10 cellular contexts compared by ENCODE assay signal in the genomic region with DNA sequence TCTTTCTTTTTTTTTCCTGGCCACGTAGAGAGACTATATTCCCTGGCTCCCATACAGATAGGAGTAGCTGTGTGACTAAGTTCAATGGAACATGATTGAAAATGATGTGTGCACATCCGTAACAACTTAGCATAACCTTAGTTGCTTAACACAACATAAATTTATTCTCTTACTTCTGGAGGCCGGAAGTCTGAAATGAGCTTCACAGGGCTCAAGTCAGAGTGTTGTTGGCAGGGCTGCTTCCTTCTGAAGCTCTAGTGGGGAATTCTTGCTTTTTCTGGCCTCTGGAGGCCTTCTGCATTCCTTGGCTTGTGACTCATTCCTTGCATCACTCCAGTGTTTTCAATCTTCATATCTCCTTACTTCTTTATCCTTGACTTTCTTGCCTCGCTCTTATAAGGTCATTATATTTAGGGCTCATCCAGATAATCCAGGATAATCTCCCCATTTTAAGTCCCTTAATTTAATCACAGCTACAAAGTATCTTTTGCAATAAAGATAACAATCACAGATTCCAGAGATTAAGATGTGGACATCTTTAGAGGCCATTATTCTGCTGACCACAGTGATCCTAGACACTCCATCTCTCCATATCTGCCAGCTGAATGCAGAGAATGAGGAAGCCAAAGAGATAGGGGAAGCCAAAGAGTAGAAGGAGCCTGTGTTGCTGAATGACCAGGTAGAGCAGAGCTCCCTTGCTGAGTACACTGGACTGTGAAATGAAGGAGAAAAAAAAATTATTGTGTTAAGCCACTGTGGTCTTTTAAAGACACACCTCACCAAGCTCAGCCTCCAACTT.
DNase-seq lines count a peak whose midpoint lies in the region; ATAC-seq, FAIRE-seq and TF ChIP-seq lines count a peak whose summit lies in the region.
"Had no signal": no experiment of that assay in that cellular context is flagged by ENCODE, and none has a peak within 500 bp of the region (broad histone marks: within the 10 kb centered on the region; RNA-seq: fewer than 3 reads in every experiment).

No MANE protein-coding gene starts in this region.

- TF ChIP-seq POLR2A in H54 (IDR thresholded peaks at IDR 0.05; ENCODE audit: low read depth, low read length) = no peak

- no peak overlapping the region for H3K4me3 ChIP-seq in foreskin fibroblast (ENCODE audit: low read depth in 1 of 2, low read length in 2 of 2)
- H3K4me3 ChIP-seq: cardiac muscle cell had no signal

- FAIRE-seq in H54 (lab: Jason Lieb, UNC) = peak; percentile 99
- FAIRE-seq: kidney had no signal

- no peak for TF ChIP-seq CTCF in foreskin fibroblast (IDR thresholded peaks at IDR 0.05; ENCODE audit: low read depth, low read length)

- DNase-seq in H54 (ENCODE audit: insufficient read length, low spot score) (peak; percentile 52), SW 1271 (lab: John Stamatoyannopoulos, UW) (peak; percentile 83 to 98), foreskin fibroblast (peak; percentile 99), smooth muscle cell of the brain vasculature (ENCODE audit: low read depth, low spot score) (peak; percentile 86), NCI-H510A treated with DMSO at 0.1 percent for 48 hours (lab: John Stamatoyannopoulos, UW) (no peak), NCI-H2196 treated with DMSO at 0.1 percent for 48 hours (lab: John Stamatoyannopoulos, UW; ENCODE audit: unreplicated experiment) (no peak)
- DNase-seq: activated CD4-positive, alpha-beta T cell treated with anti-CD3 and anti-CD28 coated beads for 4 hours; kidney had no signal

- ATAC-seq in GM18502 (IDR thresholded peaks at IDR 0.05; ENCODE audit: poor library complexity, unreplicated experiment) = no peak

Comparison
In these comparisons a context has a peak if more than half of its experiments do, and no peak if none do; other contexts are left out.
1. DNase-seq: peak in H54 (single experiment), SW 1271 (2 of 2), foreskin fibroblast (2 of 2) and smooth muscle cell of the brain vasculature (single experiment); none in NCI-H510A treated with DMSO at 0.1 percent for 48 hours (single experiment) and NCI-H2196 treated with DMSO at 0.1 percent for 48 hours (single experiment).